ENCODE assay signal across 1 cellular context in the genomic region with DNA sequence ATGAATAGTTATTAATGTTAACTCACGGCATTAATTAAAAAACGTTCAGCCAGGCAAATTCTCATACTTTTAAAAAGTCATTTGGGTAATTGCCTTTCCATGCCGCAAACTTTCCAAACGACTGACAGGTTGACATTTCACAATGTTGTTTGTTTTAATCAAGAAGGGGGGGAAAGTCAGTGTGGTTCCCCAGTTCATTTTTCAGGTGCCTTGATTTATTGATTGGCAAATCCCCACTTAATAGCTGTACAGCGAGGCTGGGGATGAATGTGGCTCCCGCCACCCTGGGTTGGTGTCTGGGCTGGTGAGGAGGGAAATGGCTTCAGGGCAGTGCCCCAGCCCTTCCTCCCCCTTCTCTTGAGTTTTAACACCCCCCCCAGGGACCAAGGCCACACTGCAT.
TF ChIP-seq lines count a peak whose summit lies in the region.

No MANE protein-coding gene starts in this region.

TF ChIP-seq in HepG2, 621 proteins besides CTCF, POLR2A, EP300 and RAD21 (continued from another document):
- TF ChIP-seq FOXA1 (IDR thresholded peaks at IDR 0.05) (no peak), FOXA1 (CRISPR knock-in tag; IDR thresholded peaks at IDR 0.05) (0 out of 2 replicates have a peak, but pooled peaks have one; percentile 7), ZNF687 (CRISPR knock-in tag; IDR thresholded peaks at IDR 0.05) (peak; percentile 40; the same call in 1 of the 2 replicates), ZKSCAN1 (IDR thresholded peaks at IDR 0.05; ENCODE audit: low read length) (no peak), ZIK1 (CRISPR knock-in tag; IDR thresholded peaks at IDR 0.05; ENCODE audit: borderline replicate concordance, low read depth) (no peak)
- TF ChIP-seq, protein P1, sequence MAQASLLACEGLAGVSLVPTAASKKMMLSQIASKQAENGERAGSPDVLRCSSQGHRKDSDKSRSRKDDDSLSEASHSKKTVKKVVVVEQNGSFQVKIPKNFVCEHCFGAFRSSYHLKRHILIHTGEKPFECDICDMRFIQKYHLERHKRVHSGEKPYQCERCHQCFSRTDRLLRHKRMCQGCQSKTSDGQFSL (CRISPR knock-in tag; IDR thresholded peaks at IDR 0.05): 0 out of 2 replicates have a peak, but pooled peaks have one; percentile 29
- TF ChIP-seq, protein P2, sequence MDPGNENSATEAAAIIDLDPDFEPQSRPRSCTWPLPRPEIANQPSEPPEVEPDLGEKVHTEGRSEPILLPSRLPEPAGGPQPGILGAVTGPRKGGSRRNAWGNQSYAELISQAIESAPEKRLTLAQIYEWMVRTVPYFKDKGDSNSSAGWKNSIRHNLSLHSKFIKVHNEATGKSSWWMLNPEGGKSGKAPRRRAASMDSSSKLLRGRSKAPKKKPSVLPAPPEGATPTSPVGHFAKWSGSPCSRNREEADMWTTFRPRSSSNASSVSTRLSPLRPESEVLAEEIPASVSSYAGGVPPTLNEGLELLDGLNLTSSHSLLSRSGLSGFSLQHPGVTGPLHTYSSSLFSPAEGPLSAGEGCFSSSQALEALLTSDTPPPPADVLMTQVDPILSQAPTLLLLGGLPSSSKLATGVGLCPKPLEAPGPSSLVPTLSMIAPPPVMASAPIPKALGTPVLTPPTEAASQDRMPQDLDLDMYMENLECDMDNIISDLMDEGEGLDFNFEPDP (CRISPR knock-in tag; conservative IDR thresholded peaks at IDR 0.05): 0 out of 2 replicates have a peak, but pooled peaks have one; percentile 86
- TF ChIP-seq, protein P3, sequence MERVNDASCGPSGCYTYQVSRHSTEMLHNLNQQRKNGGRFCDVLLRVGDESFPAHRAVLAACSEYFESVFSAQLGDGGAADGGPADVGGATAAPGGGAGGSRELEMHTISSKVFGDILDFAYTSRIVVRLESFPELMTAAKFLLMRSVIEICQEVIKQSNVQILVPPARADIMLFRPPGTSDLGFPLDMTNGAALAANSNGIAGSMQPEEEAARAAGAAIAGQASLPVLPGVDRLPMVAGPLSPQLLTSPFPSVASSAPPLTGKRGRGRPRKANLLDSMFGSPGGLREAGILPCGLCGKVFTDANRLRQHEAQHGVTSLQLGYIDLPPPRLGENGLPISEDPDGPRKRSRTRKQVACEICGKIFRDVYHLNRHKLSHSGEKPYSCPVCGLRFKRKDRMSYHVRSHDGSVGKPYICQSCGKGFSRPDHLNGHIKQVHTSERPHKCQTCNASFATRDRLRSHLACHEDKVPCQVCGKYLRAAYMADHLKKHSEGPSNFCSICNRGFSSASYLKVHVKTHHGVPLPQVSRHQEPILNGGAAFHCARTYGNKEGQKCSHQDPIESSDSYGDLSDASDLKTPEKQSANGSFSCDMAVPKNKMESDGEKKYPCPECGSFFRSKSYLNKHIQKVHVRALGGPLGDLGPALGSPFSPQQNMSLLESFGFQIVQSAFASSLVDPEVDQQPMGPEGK (CRISPR knock-in tag; IDR thresholded peaks at IDR 0.05): peak; percentile 84
